8 cellular contexts compared by ENCODE assay signal in the genomic region with DNA sequence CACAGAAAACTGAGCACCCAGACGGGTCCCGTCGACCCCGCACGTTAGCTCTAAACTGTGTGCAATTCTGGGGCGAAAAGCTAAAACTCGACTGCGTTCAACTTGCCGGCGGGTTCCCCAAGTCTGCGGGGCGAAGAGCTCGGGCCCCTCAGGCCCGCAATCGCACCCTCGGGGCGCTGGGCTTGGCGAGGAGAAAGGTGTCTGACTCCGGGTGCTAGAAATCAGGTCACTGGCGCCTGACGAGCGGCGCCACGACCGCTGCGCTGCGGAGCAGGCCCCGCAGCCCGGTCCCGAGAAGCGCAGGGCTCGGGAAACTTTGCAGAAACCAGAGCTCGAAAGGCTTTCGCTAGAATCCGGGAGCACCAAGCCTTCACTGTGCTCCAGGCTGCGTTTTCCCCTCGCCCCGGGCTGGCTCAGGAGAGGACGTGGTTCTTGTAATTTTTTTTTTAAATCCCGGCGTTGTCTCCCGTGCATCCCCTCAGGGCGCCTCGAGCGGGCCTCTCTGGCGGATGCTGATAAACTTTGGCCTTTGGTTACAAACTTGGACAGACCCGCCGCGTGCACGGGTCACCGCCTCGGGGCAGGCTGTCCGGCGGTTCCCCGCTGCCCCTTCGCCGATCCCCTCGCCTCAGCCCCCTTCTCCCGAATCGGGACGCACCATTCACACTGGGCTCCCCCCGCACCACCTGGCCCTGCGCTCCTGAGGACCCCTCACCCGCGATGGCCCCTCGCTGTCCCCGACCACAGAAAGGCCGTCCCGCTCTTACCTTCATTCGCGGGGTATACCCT. TPM values are rescaled to one million over a fixed set of nuclear protein-coding genes. Genes with fewer than 3 reads are reported as not detected.
DNase-seq lines count a peak whose midpoint lies in the region; ATAC-seq and TF ChIP-seq lines count a peak whose summit lies in the region.

No MANE protein-coding gene starts in this region.

- peaks cover 60% of the 10 kb centered on the region for H3K27me3 Mint-ChIP-seq in activated T-cell treated with anti-CD3 and anti-CD28 coated beads, Interleukin-2, amount 50 U/mL, for 72 hours (ENCODE audit: low read depth)
- peaks cover 29 to 59% of the 10 kb centered on the region in 2 donors for H3K27me3 Mint-ChIP-seq in natural killer cell treated with Interleukin-12 subunit alpha and Interleukin-12 subunit beta and Interleukin-15 and Interleukin-18, amount 100 ng/mL, for 72 hours

- no peak for TF ChIP-seq POLR2A in uterus (IDR thresholded peaks at IDR 0.05)

- peak overlapping the region; percentile 80 to 89 for H3K27ac ChIP-seq in uterus

- peak overlapping the region; percentile 64 for H3K4me3 ChIP-seq in GM06990 (replicated peaks; ENCODE audit: low read depth, low read length)
- H3K4me3 ChIP-seq in fibroblast of the aortic adventitia (ENCODE audit: low read depth, low read length) = peak overlapping the region; percentile 89
- peak overlapping the region; percentile 70 to 73 for H3K4me3 ChIP-seq in uterus

- H3K9me3 Mint-ChIP-seq in activated T-cell treated with anti-CD3 and anti-CD28 coated beads, Interleukin-2, amount 50 U/mL, for 72 hours = no peaks in the 10 kb centered on the region
- H3K9me3 Mint-ChIP-seq in natural killer cell treated with Interleukin-12 subunit alpha and Interleukin-12 subunit beta and Interleukin-15 and Interleukin-18, amount 100 ng/mL, for 72 hours = no peaks in the 10 kb centered on the region

- H3K27me3 ChIP-seq in GM06990 (replicated peaks; ENCODE audit: control insufficient read depth, insufficient read depth, low read length) (peaks cover 6% of the 10 kb centered on the region), uterus (no peaks in the 10 kb centered on the region)

- peaks cover 5 to 8% of the 10 kb centered on the region in 2 donors for H3K36me3 Mint-ChIP-seq in activated T-cell treated with anti-CD3 and anti-CD28 coated beads, Interleukin-2, amount 50 U/mL, for 72 hours (ENCODE audit: insufficient read depth in 2 of 2)
- peaks cover 5% of the 10 kb centered on the region for H3K36me3 Mint-ChIP-seq in natural killer cell treated with Interleukin-12 subunit alpha and Interleukin-12 subunit beta and Interleukin-15 and Interleukin-18, amount 100 ng/mL, for 72 hours

- ATAC-seq in GM21737 (IDR thresholded peaks at IDR 0.05; ENCODE audit: unreplicated experiment) = peak; percentile 9
- ATAC-seq in activated T-cell treated with anti-CD3 and anti-CD28 coated beads, Interleukin-2, amount 50 U/mL, for 72 hours (replicated peaks in 1 of 2) = peak; percentile 16 to 18
- ATAC-seq in natural killer cell treated with Interleukin-12 subunit alpha and Interleukin-12 subunit beta and Interleukin-15 and Interleukin-18, amount 100 ng/mL, for 72 hours = peak; percentile 2 to 3

- H3K4me3 Mint-ChIP-seq in activated T-cell treated with anti-CD3 and anti-CD28 coated beads, Interleukin-2, amount 50 U/mL, for 72 hours = peak overlapping the region; percentile 75 to 98
- H3K4me3 Mint-ChIP-seq in natural killer cell treated with Interleukin-12 subunit alpha and Interleukin-12 subunit beta and Interleukin-15 and Interleukin-18, amount 100 ng/mL, for 72 hours = peak overlapping the region; percentile 96

- H3K4me1 Mint-ChIP-seq in activated T-cell treated with anti-CD3 and anti-CD28 coated beads, Interleukin-2, amount 50 U/mL, for 72 hours (ENCODE audit: low read depth) = peaks cover 25% of the 10 kb centered on the region
- H3K4me1 Mint-ChIP-seq in natural killer cell treated with Interleukin-12 subunit alpha and Interleukin-12 subunit beta and Interleukin-15 and Interleukin-18, amount 100 ng/mL, for 72 hours (ENCODE audit: low read depth in 2 of 2) = peaks cover 29 to 30% of the 10 kb centered on the region in 2 donors

- intact Hi-C loops in uterus (cut with DNase I; ENCODE audit: low total_unique reads) = loop anchor here (5.0 kb wide), 1 partner anchor 884 kb away; no protein-coding TSS in a partner anchor

- peak overlapping the region; percentile 21 for H3K27ac Mint-ChIP-seq in activated T-cell treated with anti-CD3 and anti-CD28 coated beads, Interleukin-2, amount 50 U/mL, for 72 hours
- H3K27ac Mint-ChIP-seq in natural killer cell treated with Interleukin-12 subunit alpha and Interleukin-12 subunit beta and Interleukin-15 and Interleukin-18, amount 100 ng/mL, for 72 hours = peak overlapping the region; percentile 16 to 88

- DNase-seq in GM06990 (ENCODE audit: extremely low read depth, insufficient read length) (peak; percentile 28), M059J (ENCODE audit: low read depth) (peak; percentile 57), fibroblast of the aortic adventitia (ENCODE audit: low read depth) (peak; percentile 46), uterus (peak; percentile 24 to 40), RKO (ENCODE audit: low spot score) (no peak)
- DNase-seq in activated T-cell treated with anti-CD3 and anti-CD28 coated beads, Interleukin-2, amount 50 U/mL, for 72 hours = peak; percentile 37 to 39
- DNase-seq in natural killer cell treated with Interleukin-12 subunit alpha and Interleukin-12 subunit beta and Interleukin-15 and Interleukin-18, amount 100 ng/mL, for 72 hours (ENCODE audit: low spot score) = peak; percentile 59

- no peaks in the 10 kb centered on the region for H3K4me1 ChIP-seq in uterus

- H3K9me3 ChIP-seq in uterus = no peaks in the 10 kb centered on the region

- no peaks in the 10 kb centered on the region for H3K36me3 ChIP-seq in GM06990 (ENCODE audit: control insufficient read depth, insufficient read depth, low read length)
- no peaks in the 10 kb centered on the region for H3K36me3 ChIP-seq in uterus

- TF ChIP-seq CTCF in GM06990 (IDR thresholded peaks at IDR 0.05; ENCODE audit: insufficient read depth, low read length, poor library complexity, severe bottlenecking) (no peak), fibroblast of the aortic adventitia (IDR thresholded peaks at IDR 0.05; ENCODE audit: insufficient read depth, low read length) (no peak), uterus (IDR thresholded peaks at IDR 0.05) (no peak)

RNA-seq across cellular contexts. Expression of gene EPHA4, which starts 0.5 kb away (rescaled TPM):
- total RNA-seq in M059J (2014; rRNA removed; shearing (Covaris generic)) = 5.7 and 18.0 TPM in 2 replicates
- 1 to 10 TPM; 3.4 to 6.6 TPM for total RNA-seq in activated T-cell treated with anti-CD3 and anti-CD28 coated beads, Interleukin-2, amount 50 U/mL, for 72 hours
- total RNA-seq in fibroblast of the aortic adventitia (ENCODE audit: low replicate concordance) (13.9 and 26.7 TPM in 2 replicates), uterus (10 to 100 TPM; 45.6 to 84.7 (median 66.8) TPM)
- total RNA-seq in natural killer cell treated with Interleukin-12 subunit alpha and Interleukin-12 subunit beta and Interleukin-15 and Interleukin-18, amount 100 ng/mL, for 72 hours = 10 to 100 TPM in 1 of 2 donors, 1 to 10 TPM in 1; 9.7 to 20.7 TPM
